In genomic region chr14:72644758-72645489, GRCh38 we compare ENCODE assay signal across 18 cellular contexts.
DNase-seq lines count a peak whose midpoint lies in the region; ATAC-seq, FAIRE-seq and TF ChIP-seq lines count a peak whose summit lies in the region.
"Had no signal": no experiment of that assay in that cellular context is flagged by ENCODE, and none has a peak within 500 bp of the region (broad histone marks: within the 10 kb centered on the region; RNA-seq: fewer than 3 reads in every experiment).

No MANE protein-coding gene starts in this region.

- no peak for TF ChIP-seq POLR2A in breast epithelium (IDR thresholded peaks at IDR 0.05)

- H2AFZ ChIP-seq in SK-N-SH (ENCODE audit: low read depth) (no peak overlapping the region), PC-3 (ENCODE audit: low read length) (no peak overlapping the region)

- H4K20me1 ChIP-seq in SK-N-SH (ENCODE audit: insufficient read depth) (no peaks in the 10 kb centered on the region), PC-3 (ENCODE audit: low read length) (no peaks in the 10 kb centered on the region)
- H4K20me1 ChIP-seq: BLaER1 treated with 17β-estradiol and CSF1 and Interleukin-3, amounts not matched to agents 10 nM and 100 nM had no signal

- H3K36me3 ChIP-seq in SK-N-SH (replicated peaks in 1 of 2; ENCODE audit: control insufficient read depth in 1 of 2, insufficient read depth in 2 of 2, low read length in 1 of 2) (no peaks in the 10 kb centered on the region), PC-3 (ENCODE audit: low read depth, low read length) (no peaks in the 10 kb centered on the region), breast epithelium (no peaks in the 10 kb centered on the region)
- no peaks in the 10 kb centered on the region for H3K36me3 ChIP-seq in effector memory CD4-positive, alpha-beta T cell (ENCODE audit: control insufficient read depth, insufficient read depth, low read length)
- H3K36me3 ChIP-seq: BLaER1 treated with 17β-estradiol and CSF1 and Interleukin-3, amounts not matched to agents 10 nM and 100 nM; esophagus squamous epithelium; heart left ventricle; Peyer's patch; upper lobe of right lung had no signal

- DNase-seq in SK-N-SH = no peak
- no peak for DNase-seq in PC-3
- peak; percentile 33 for DNase-seq in fibroblast of mammary gland (ENCODE audit: low read depth)
- DNase-seq in effector memory CD4-positive, alpha-beta T cell = no peak
- no peak for DNase-seq in breast epithelium (ENCODE audit: low spot score in 2 of 2)
- no peak for DNase-seq in frontal cortex (ENCODE audit: low spot score in 2 of 2)
- DNase-seq in activated naive CD4-positive, alpha-beta T cell treated with Interleukin-2 at 50 U/mL for 16 hours = no peak
- DNase-seq: DMS153, esophagus squamous epithelium, heart left ventricle, immature natural killer cell, NCI-H1436, Peyer's patch, upper lobe of right lung had no signal

- intact Hi-C loops in PC-3 (cut with micrococcal nuclease) (no loop called here), breast epithelium (cut with DNase I; ENCODE audit: low total_unique reads) (loop anchor here (10.0 kb wide), 1 partner anchor 1990 kb away; no protein-coding TSS in a partner anchor)

- H3K9ac ChIP-seq in SK-N-SH (no peak overlapping the region), PC-3 (ENCODE audit: low read length) (no peak overlapping the region)
- H3K9ac ChIP-seq: BLaER1 treated with 17β-estradiol and CSF1 and Interleukin-3, amounts not matched to agents 10 nM and 100 nM had no signal

- H3K9me3 ChIP-seq in SK-N-SH (no peaks in the 10 kb centered on the region), PC-3 (ENCODE audit: low read length) (no peaks in the 10 kb centered on the region), breast epithelium (no peaks in the 10 kb centered on the region)
- H3K9me3 ChIP-seq in effector memory CD4-positive, alpha-beta T cell (ENCODE audit: control insufficient read depth, low read length) = no peaks in the 10 kb centered on the region
- H3K9me3 ChIP-seq: esophagus squamous epithelium, Peyer's patch, upper lobe of right lung had no signal

- WGBS in SK-N-SH (ENCODE audit: low lambda C conversion rate) = 94% methylated on average over 4 of the region's 4 CpGs

- H3K27me3 ChIP-seq in SK-N-SH (ENCODE audit: insufficient read depth) (no peaks in the 10 kb centered on the region), PC-3 (ENCODE audit: low read length) (no peaks in the 10 kb centered on the region), breast epithelium (no peaks in the 10 kb centered on the region)
- H3K27me3 ChIP-seq in effector memory CD4-positive, alpha-beta T cell (replicated peaks; ENCODE audit: control insufficient read depth, insufficient read depth, low read length, poor library complexity, severe bottlenecking) = peaks cover under 1% of the 10 kb centered on the region
- H3K27me3 ChIP-seq: BLaER1 treated with 17β-estradiol and CSF1 and Interleukin-3, amounts not matched to agents 10 nM and 100 nM; dorsolateral prefrontal cortex; heart left ventricle; Peyer's patch; upper lobe of right lung had no signal

- H3K79me2 ChIP-seq in SK-N-SH (ENCODE audit: insufficient read depth) (no peaks in the 10 kb centered on the region), PC-3 (ENCODE audit: low read length) (no peaks in the 10 kb centered on the region)

- H3K4me3 ChIP-seq in SK-N-SH (ENCODE audit: low read depth in 2 of 2, low read length in 1 of 2) (no peak overlapping the region), PC-3 (ENCODE audit: low read length) (no peak overlapping the region), fibroblast of mammary gland (ENCODE audit: control insufficient read depth, low read depth, low read length) (no peak overlapping the region), breast epithelium (no peak overlapping the region)
- no peak overlapping the region for H3K4me3 ChIP-seq in effector memory CD4-positive, alpha-beta T cell (ENCODE audit: insufficient read depth, low read depth, low read length, poor library complexity, severe bottlenecking)
- H3K4me3 ChIP-seq: BLaER1 treated with 17β-estradiol and CSF1 and Interleukin-3, amounts not matched to agents 10 nM and 100 nM; dorsolateral prefrontal cortex; esophagus squamous epithelium; heart left ventricle; Peyer's patch; upper lobe of right lung had no signal

- no TSS peak for BruUV-seq in PC-3 (replicated peaks; lab: Mats Ljungman, UMichigan)

- H3K9me2 ChIP-seq in SK-N-SH (no peaks in the 10 kb centered on the region), PC-3 (replicated peaks; ENCODE audit: low read length) (no peaks in the 10 kb centered on the region)

- TF ChIP-seq CTCF in SK-N-SH (IDR thresholded peaks at IDR 0.05) (peak; percentile 18; the same call in 1 of the 2 replicates), PC-3 (conservative IDR thresholded peaks at IDR 0.05; ENCODE audit: low read depth, low read length) (peak; percentile 38; the same call in 1 of the 2 replicates), fibroblast of mammary gland (conservative IDR thresholded peaks at IDR 0.05; ENCODE audit: control insufficient read depth, insufficient read depth, low read depth, low read length) (peak; percentile 9), breast epithelium (IDR thresholded peaks at IDR 0.05) (no peak)

- POLR2A ChIA-PET in SK-N-SH (lab: Yijun Ruan, JAX) (interaction anchor here (0.6 kb wide), 1 partner anchor 96 kb away, joined by 3 read pairs; no protein-coding TSS in a partner anchor), PC-3 (lab: Charles Lee; ENCODE audit: unreplicated experiment) (interaction anchor here (0.5 to 0.6 kb wide), 2 partner anchors 818 to 879 kb away, joined by 3 to 4 read pairs; no protein-coding TSS in a partner anchor)

- FAIRE-seq in frontal cortex (lab: Jason Lieb, UNC) = no peak
- FAIRE-seq: A204.1 had no signal

- no peak for TF ChIP-seq EP300 in SK-N-SH (IDR thresholded peaks at IDR 0.05; ENCODE audit: borderline replicate concordance in 1 of 2, low read depth in 1 of 2, low read length in 1 of 2)

- H3K4me1 ChIP-seq in SK-N-SH (ENCODE audit: control insufficient read depth in 1 of 2, insufficient read depth in 2 of 2, low read depth in 1 of 2, low read length in 1 of 2) = peaks cover 7 to 21% of the 10 kb centered on the region in 2 experiments; a peak in 3 of 4 replicates
- H3K4me1 ChIP-seq in PC-3 (ENCODE audit: insufficient read depth, low read length) = peaks cover 64% of the 10 kb centered on the region
- H3K4me1 ChIP-seq in effector memory CD4-positive, alpha-beta T cell (ENCODE audit: control insufficient read depth, insufficient read depth, low read length, poor library complexity, severe bottlenecking) = no peaks in the 10 kb centered on the region
- H3K4me1 ChIP-seq in breast epithelium = no peaks in the 10 kb centered on the region
- H3K4me1 ChIP-seq: esophagus squamous epithelium, Peyer's patch, upper lobe of right lung had no signal

- H3F3A ChIP-seq in SK-N-SH (replicated peaks; ENCODE audit: insufficient read depth) = no peaks in the 10 kb centered on the region
- no peaks in the 10 kb centered on the region for H3F3A ChIP-seq in PC-3 (ENCODE audit: low read length, unreplicated experiment)

- ATAC-seq in SK-N-SH treated with all-trans-retinoic acid at 6 μM for 48 hours (no peak), PC-3 (no peak)
- ATAC-seq: heart left ventricle, upper lobe of right lung had no signal

- H3K27ac ChIP-seq in SK-N-SH (ENCODE audit: low read depth in 2 of 2, low read length in 1 of 2) (no peak overlapping the region), PC-3 (ENCODE audit: low read length) (no peak overlapping the region), breast epithelium (no peak overlapping the region)
- H3K27ac ChIP-seq in effector memory CD4-positive, alpha-beta T cell (ENCODE audit: insufficient read depth, low read length, poor library complexity, severe bottlenecking) = no peak overlapping the region
- H3K27ac ChIP-seq: BLaER1 treated with 17β-estradiol and CSF1 and Interleukin-3, amounts not matched to agents 10 nM and 100 nM; esophagus squamous epithelium; heart left ventricle; Peyer's patch; upper lobe of right lung had no signal

- CTCF ChIA-PET in SK-N-SH (lab: Yijun Ruan, JAX) = interaction anchor here (0.9 to 1.8 kb wide), 3 partner anchors 14 to 131 kb away, joined by 4 to 5 read pairs (median 4); no protein-coding TSS in a partner anchor
- CTCF ChIA-PET in PC-3 (lab: Charles Lee) = no interaction called here

- no peak for TF ChIP-seq RAD21 in SK-N-SH (IDR thresholded peaks at IDR 0.05; ENCODE audit: low read length)

- H3K4me2 ChIP-seq in SK-N-SH (no peak overlapping the region), PC-3 (ENCODE audit: low read length) (no peak overlapping the region)
- H3K4me2 ChIP-seq: BLaER1 treated with 17β-estradiol and CSF1 and Interleukin-3, amounts not matched to agents 10 nM and 100 nM had no signal

TF ChIP-seq in SK-N-SH, 30 proteins besides CTCF, POLR2A, EP300 and RAD21 (continues in another document):
- no peak for TF ChIP-seq CHD2 (IDR thresholded peaks at IDR 0.05; ENCODE audit: low read length, partially characterized antibody)
- TF ChIP-seq, protein P1, sequence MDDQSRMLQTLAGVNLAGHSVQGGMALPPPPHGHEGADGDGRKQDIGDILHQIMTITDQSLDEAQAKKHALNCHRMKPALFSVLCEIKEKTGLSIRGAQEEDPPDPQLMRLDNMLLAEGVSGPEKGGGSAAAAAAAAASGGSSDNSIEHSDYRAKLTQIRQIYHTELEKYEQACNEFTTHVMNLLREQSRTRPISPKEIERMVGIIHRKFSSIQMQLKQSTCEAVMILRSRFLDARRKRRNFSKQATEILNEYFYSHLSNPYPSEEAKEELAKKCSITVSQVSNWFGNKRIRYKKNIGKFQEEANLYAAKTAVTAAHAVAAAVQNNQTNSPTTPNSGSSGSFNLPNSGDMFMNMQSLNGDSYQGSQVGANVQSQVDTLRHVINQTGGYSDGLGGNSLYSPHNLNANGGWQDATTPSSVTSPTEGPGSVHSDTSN (IDR thresholded peaks at IDR 0.05) = no peak
- TF ChIP-seq FOXM1 (IDR thresholded peaks at IDR 0.05; ENCODE audit: low read depth) = no peak
- no peak for TF ChIP-seq TCF12 (IDR thresholded peaks at IDR 0.05)
- no peak for TF ChIP-seq POLR2AphosphoS5 (IDR thresholded peaks at IDR 0.05; ENCODE audit: low read depth, low read length)

TF ChIP-seq in SK-N-SH treated with all-trans-retinoic acid at 6 μM for 48 hours, 23 proteins besides CTCF, POLR2A, EP300 and RAD21 (continues in another document):
- TF ChIP-seq CSRNP3 (CRISPR knock-in tag; IDR thresholded peaks at IDR 0.05) (no peak), ZNF565 (CRISPR knock-in tag; conservative IDR thresholded peaks at IDR 0.05; ENCODE audit: low read depth) (no peak)

Comparison
In these comparisons a context has a peak if more than half of its experiments do, and no peak if none do; other contexts are left out.
1. CTCF ChIP-seq: peak in SK-N-SH (single experiment), PC-3 (single experiment) and fibroblast of mammary gland (single experiment); none in breast epithelium (0 of 3).